Comparison of ENCODE assay signal across 8 cellular contexts in genomic region chr19:38658462-38659306, GRCh38. TPM values are rescaled to one million over a fixed set of nuclear protein-coding genes. Genes with fewer than 3 reads are reported as not detected.
DNase-seq lines count a peak whose midpoint lies in the region; ATAC-seq, FAIRE-seq and TF ChIP-seq lines count a peak whose summit lies in the region.

No MANE protein-coding gene starts in this region.

- H4K20me1 ChIP-seq in Loucy (ENCODE audit: insufficient read depth, low read length, poor library complexity, severe bottlenecking) = peaks cover 88% of the 10 kb centered on the region

- peak overlapping the region; percentile 40 for H3K4me2 ChIP-seq in Loucy (ENCODE audit: low read depth, low read length, poor library complexity, severe bottlenecking)

- no peak overlapping the region for H3K9ac ChIP-seq in Loucy (ENCODE audit: low read depth, low read length, poor library complexity, severe bottlenecking)

- FAIRE-seq in islet of Langerhans (lab: Jason Lieb, UNC) = peak; percentile 96

- peaks cover 34 to 50% of the 10 kb centered on the region in 2 donors for H3K36me3 Mint-ChIP-seq in CD14-positive monocyte
- H3K36me3 Mint-ChIP-seq in naive thymus-derived CD8-positive, alpha-beta T cell = peaks cover 9 to 31% (median 11%) of the 10 kb centered on the region in 3 donors

- POLR2A ChIA-PET in naive thymus-derived CD8-positive, alpha-beta T cell (lab: Charles Lee) = interaction anchor here (0.5 kb wide), 1 partner anchor 104 kb away, joined by 5 read pairs; no protein-coding TSS in a partner anchor

- peaks cover 3% of the 10 kb centered on the region; the same call in 1 of the 2 replicates for H3F3A ChIP-seq in Loucy (ENCODE audit: low read depth)

- no peak for TF ChIP-seq EP300 in stomach (IDR thresholded peaks at IDR 0.05)

- in situ Hi-C loops in astrocyte of the spinal cord (cut with HindIII; ENCODE audit: low sequenced_read_pairs) = no loop called here

- peak overlapping the region in 5 of 7 donors; percentile 8 to 79 (median 53) for H3K27ac Mint-ChIP-seq in CD14-positive monocyte
- H3K27ac Mint-ChIP-seq in naive thymus-derived CD8-positive, alpha-beta T cell = peak overlapping the region in 3 of 10 donors; percentile 16 to 60 (median 28)

- no peaks in the 10 kb centered on the region for H3K9me3 ChIP-seq in Loucy (ENCODE audit: insufficient read depth, low read depth, low read length)
- no peaks in the 10 kb centered on the region for H3K9me3 ChIP-seq in stomach

- H3K9me3 Mint-ChIP-seq in CD14-positive monocyte = no peaks in the 10 kb centered on the region
- no peaks in the 10 kb centered on the region for H3K9me3 Mint-ChIP-seq in naive thymus-derived CD8-positive, alpha-beta T cell

- no peak for DNase-seq in CD14-positive monocyte (ENCODE audit: low spot score)
- DNase-seq in astrocyte of the spinal cord (ENCODE audit: low read depth, low spot score) = peak; percentile 100
- peak; percentile 63 for DNase-seq in stomach
- no peak for DNase-seq in naive thymus-derived CD8-positive, alpha-beta T cell

- intact Hi-C loops in CD14-positive monocyte (cut with micrococcal nuclease) (loop anchor here in 1 of 2 donors (5.0 kb wide), 1 partner anchor 34 kb away; no protein-coding TSS in a partner anchor), stomach (cut with DNase I; ENCODE audit: low total_unique reads) (loop anchor here (10.0 kb wide), 1 partner anchor 46 kb away; no protein-coding TSS in a partner anchor)

- H3K27me3 Mint-ChIP-seq in CD14-positive monocyte (ENCODE audit: low read depth in 3 of 3) = no peaks in the 10 kb centered on the region
- peaks cover 11 to 80% (median 42%) of the 10 kb centered on the region in 5 donors for H3K27me3 Mint-ChIP-seq in naive thymus-derived CD8-positive, alpha-beta T cell

- H3K27ac ChIP-seq in stomach = peak overlapping the region; percentile 77 to 99 (median 96)

- no peak overlapping the region for H3K4me3 Mint-ChIP-seq in CD14-positive monocyte
- peak overlapping the region in 1 of 10 donors; percentile 14 for H3K4me3 Mint-ChIP-seq in naive thymus-derived CD8-positive, alpha-beta T cell

- no peak for ATAC-seq in HG02798 (IDR thresholded peaks at IDR 0.05; ENCODE audit: poor library complexity, unreplicated experiment)
- no peak for ATAC-seq in naive thymus-derived CD8-positive, alpha-beta T cell
- ATAC-seq in HG03442 (IDR thresholded peaks at IDR 0.05; ENCODE audit: unreplicated experiment) = no peak

- H2AFZ ChIP-seq in Loucy (ENCODE audit: low read length) = no peak overlapping the region

- H3K4me1 ChIP-seq in Loucy (ENCODE audit: insufficient read depth, low read length, poor library complexity, severe bottlenecking) = peaks cover 59% of the 10 kb centered on the region
- H3K4me1 ChIP-seq in stomach = peaks cover 95 to 100% (median 99%) of the 10 kb centered on the region in 4 donors

- H3K4me1 Mint-ChIP-seq in CD14-positive monocyte = peaks cover 59% of the 10 kb centered on the region
- peaks cover 20 to 80% (median 53%) of the 10 kb centered on the region in 4 donors for H3K4me1 Mint-ChIP-seq in naive thymus-derived CD8-positive, alpha-beta T cell

- H3K36me3 ChIP-seq in Loucy (ENCODE audit: insufficient read depth, low read length) (peaks cover 36% of the 10 kb centered on the region; the same call in 1 of the 2 replicates), stomach (peaks cover 0 to 11% (median 8%) of the 10 kb centered on the region in 4 donors)

- no peak overlapping the region for H3K4me3 ChIP-seq in Loucy (ENCODE audit: low read length, poor library complexity, severe bottlenecking)
- H3K4me3 ChIP-seq in astrocyte of the spinal cord (ENCODE audit: low read depth, low read length) = no peak overlapping the region
- peak overlapping the region in 1 of 4 donors; percentile 2 for H3K4me3 ChIP-seq in stomach

- peaks cover 99% of the 10 kb centered on the region for H3K79me2 ChIP-seq in Loucy (ENCODE audit: insufficient read depth, low read length)

- H3K9me2 ChIP-seq in Loucy (replicated peaks; ENCODE audit: low read depth, low read length) = no peaks in the 10 kb centered on the region

- WGBS in stomach, 5 donors = 25 to 28% (median 26%) methylated on average over 15 of the region's 15 CpGs

- H3K27me3 ChIP-seq in Loucy (ENCODE audit: insufficient read depth, low read length, poor library complexity, severe bottlenecking) (no peaks in the 10 kb centered on the region), stomach (no peaks in the 10 kb centered on the region)

- no peak for TF ChIP-seq POLR2A in stomach (IDR thresholded peaks at IDR 0.05)

- TF ChIP-seq CTCF in CD14-positive monocyte (IDR thresholded peaks at IDR 0.05) = no peak
- TF ChIP-seq CTCF in Loucy (conservative IDR thresholded peaks at IDR 0.05; ENCODE audit: low read length) = no peak
- TF ChIP-seq CTCF in astrocyte of the spinal cord (IDR thresholded peaks at IDR 0.05; ENCODE audit: low read depth, low read length) = no peak
- no peak for TF ChIP-seq CTCF in stomach (IDR thresholded peaks at IDR 0.05)

RNA-seq across cellular contexts. Expression of gene ACTN4, which starts 11.2 kb away (rescaled TPM):
- polyA plus RNA-seq in CD14-positive monocyte = 10 to 100 TPM in 1 of 2 donors, 1 to 10 TPM in 1; 8.4 to 16.0 TPM
- 100 to 1,000 TPM; 254 to 343 (median 319) TPM for total RNA-seq in stomach
- polyA plus RNA-seq in stomach = 10 to 100 TPM; 55.3 to 87.2 (median 75.0) TPM
- total RNA-seq in naive thymus-derived CD8-positive, alpha-beta T cell = 10 to 100 TPM; 52.9 to 57.6 TPM
- 1 to 10 TPM; 3.2 to 8.5 (median 4.8) TPM for polyA plus RNA-seq in naive thymus-derived CD8-positive, alpha-beta T cell

RNA-seq across cellular contexts. Expression of gene EIF3K, which starts 39.7 kb away (rescaled TPM):
- polyA plus RNA-seq in CD14-positive monocyte = 100 to 1,000 TPM; 326 to 381 TPM
- 100 to 1,000 TPM; 203 to 889 (median 283) TPM for total RNA-seq in stomach
- polyA plus RNA-seq in stomach = 100 to 1,000 TPM; 347 to 495 (median 349) TPM
- total RNA-seq in naive thymus-derived CD8-positive, alpha-beta T cell = 100 to 1,000 TPM; 335 to 346 TPM
- polyA plus RNA-seq in naive thymus-derived CD8-positive, alpha-beta T cell = 100 to 1,000 TPM; 400 to 435 (median 432) TPM

RNA-seq across cellular contexts. Expression of gene MAP4K1, which starts 40.9 kb away (rescaled TPM):
- polyA plus RNA-seq in CD14-positive monocyte = 10 to 100 TPM; 19.8 to 22.4 TPM
- total RNA-seq in stomach = 10 to 100 TPM in 1 of 5 donors, 1 to 10 TPM in 3, not detected in 1; 1.2 to 12.9 (median 5.2) TPM
- polyA plus RNA-seq in stomach = 1 to 10 TPM; 4.4 to 5.3 (median 5.0) TPM
- 100 to 1,000 TPM; 221 to 228 TPM for total RNA-seq in naive thymus-derived CD8-positive, alpha-beta T cell
- polyA plus RNA-seq in naive thymus-derived CD8-positive, alpha-beta T cell = 100 to 1,000 TPM in 2 of 3 donors, 10 to 100 TPM in 1; 85.0 to 113 (median 113) TPM

Comparison
In these comparisons a context has a peak if more than half of its experiments do, and no peak if none do; other contexts are left out.
1. DNase-seq: peak in astrocyte of the spinal cord (single experiment) and stomach (single experiment); none in CD14-positive monocyte (single experiment) and naive thymus-derived CD8-positive, alpha-beta T cell (0 of 10).